In the genomic region with DNA sequence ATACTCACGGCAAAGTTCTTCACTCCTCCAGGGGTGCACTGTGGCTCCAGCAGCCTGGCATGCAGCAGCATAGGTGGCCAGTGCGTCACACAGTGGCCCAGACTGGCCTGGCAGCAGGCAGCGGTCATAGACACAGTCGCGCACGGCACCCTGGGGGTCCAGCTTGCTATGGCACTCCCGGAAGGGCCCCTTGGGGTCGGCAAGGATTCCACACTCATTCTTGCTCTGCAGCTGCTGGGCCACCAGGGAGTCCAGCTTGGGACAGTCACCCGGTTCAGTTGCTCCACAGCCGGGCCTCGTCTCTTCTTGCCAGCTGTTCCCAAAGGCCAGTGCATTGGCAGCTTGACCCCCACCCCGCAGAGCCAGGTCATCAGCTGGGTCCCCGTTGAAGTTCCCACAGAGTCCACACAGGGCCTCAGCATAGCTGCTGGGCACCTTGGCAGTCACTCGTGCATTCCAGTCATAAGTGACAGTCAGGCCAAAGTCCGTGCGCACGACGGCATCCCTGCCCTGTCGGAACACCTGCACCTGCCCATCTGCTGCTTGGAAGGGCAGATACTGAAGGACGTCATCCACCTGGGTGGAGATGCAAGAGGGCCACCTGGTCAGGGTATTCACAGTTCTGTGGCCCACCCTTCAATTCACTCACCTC, we compare ENCODE assay signal across 11 cellular contexts.
"Had no signal": no experiment of that assay in that cellular context is flagged by ENCODE, and none has a peak within 500 bp of the region (broad histone marks: within the 10 kb centered on the region; RNA-seq: fewer than 3 reads in every experiment).

No MANE protein-coding gene starts in this region.

- ATAC-seq: left lung; stimulated activated naive CD8-positive, alpha-beta T cell treated with anti-CD3 and anti-CD28 coated beads, Interleukin-15, amount 100 ng/mL, for 72 hours had no signal

- H3K4me3 ChIP-seq: adrenal gland, left lung, ovary, thyroid gland had no signal

- H3K27me3 ChIP-seq: ovary, thyroid gland had no signal

- H3K36me3 ChIP-seq: adrenal gland, left lung, ovary, thyroid gland had no signal

- DNase-seq: activated CD4-positive, alpha-beta T cell treated with anti-CD3 and anti-CD28 coated beads, Interleukin-2, amount 50 U/mL, for 4 hours; activated CD4-positive, CD25-positive, alpha-beta regulatory T cell treated with anti-CD3 and anti-CD28 coated beads, Interleukin-2, amount 50 U/mL, for 72 hours; activated naive CD4-positive, alpha-beta T cell treated with Interleukin-2 at 50 U/mL for 16 hours; left lung; nephron progenitor cell; ovary; stimulated activated CD4-positive, alpha-beta T cell treated with anti-CD3 and anti-CD28 coated beads, Interleukin-4, amount 100 ng/mL, for 4 hours; stimulated activated naive CD8-positive, alpha-beta T cell treated with anti-CD3 and anti-CD28 coated beads, Interleukin-15, amount 100 ng/mL, for 72 hours; SW 1271; thyroid gland had no signal

- H3K9me3 ChIP-seq: adrenal gland, left lung, ovary, thyroid gland had no signal

- H3K27ac ChIP-seq: adrenal gland, left lung, ovary, thyroid gland had no signal

- H3K4me1 ChIP-seq: adrenal gland, left lung, thyroid gland had no signal
